12 cellular contexts compared by ENCODE assay signal in genomic region chr13:41133951-41134350, GRCh38. TPM values are rescaled to one million over a fixed set of nuclear protein-coding genes. Genes with fewer than 3 reads are reported as not detected.
DNase-seq lines count a peak whose midpoint lies in the region; ATAC-seq and TF ChIP-seq lines count a peak whose summit lies in the region.
"Had no signal": no experiment of that assay in that cellular context is flagged by ENCODE, and none has a peak within 500 bp of the region (broad histone marks: within the 10 kb centered on the region; RNA-seq: fewer than 3 reads in every experiment).

No MANE protein-coding gene starts in this region.

- H3K27ac Mint-ChIP-seq in GM23338 (peak overlapping the region; percentile 99), memory B cell (no peak overlapping the region)
- no peak overlapping the region for H3K27ac Mint-ChIP-seq in activated CD8-positive, alpha-beta T cell treated with anti-CD3 and anti-CD28 coated beads, Interleukin-2, amount 10 ng/mL, durations not matched to agents 7 days and 5 days

- peaks cover 29% of the 10 kb centered on the region for H3K4me1 Mint-ChIP-seq in GM23338
- peaks cover 43% of the 10 kb centered on the region for H3K4me1 Mint-ChIP-seq in activated CD8-positive, alpha-beta T cell treated with anti-CD3 and anti-CD28 coated beads, Interleukin-2, amount 10 ng/mL, durations not matched to agents 7 days and 5 days (ENCODE audit: low read depth)
- peaks cover 21% of the 10 kb centered on the region for H3K4me1 Mint-ChIP-seq in memory B cell

- no peaks in the 10 kb centered on the region for H3F3A ChIP-seq in GM23338 (replicated peaks; ENCODE audit: low read depth)

- peaks cover 30% of the 10 kb centered on the region for H3K79me2 ChIP-seq in ACC112 (ENCODE audit: control insufficient read depth, insufficient read depth, low read length, unreplicated experiment)
- H3K79me2 ChIP-seq in GM23338 (replicated peaks; ENCODE audit: insufficient read depth): peaks cover 28% of the 10 kb centered on the region

- peaks cover 19% of the 10 kb centered on the region for H3K36me3 Mint-ChIP-seq in GM23338 (ENCODE audit: low read depth)
- H3K36me3 Mint-ChIP-seq in activated CD8-positive, alpha-beta T cell treated with anti-CD3 and anti-CD28 coated beads, Interleukin-2, amount 10 ng/mL, durations not matched to agents 7 days and 5 days (ENCODE audit: low read depth): peaks cover 19% of the 10 kb centered on the region
- peaks cover 4% of the 10 kb centered on the region for H3K36me3 Mint-ChIP-seq in memory B cell

- no peaks in the 10 kb centered on the region; the same call in 1 of the 2 replicates for H4K20me1 ChIP-seq in GM23338 (replicated peaks; ENCODE audit: insufficient read depth)

- H3K27me3 ChIP-seq in ACC112 (ENCODE audit: insufficient read depth, low read length) (no peaks in the 10 kb centered on the region), GM23338 (ENCODE audit: insufficient read depth) (no peaks in the 10 kb centered on the region)

- peak overlapping the region; percentile 73 for H3K4me2 ChIP-seq in GM23338

- DNase-seq in GM23338 (ENCODE audit: low spot score): no peak
- DNase-seq in activated CD8-positive, alpha-beta T cell treated with anti-CD3 and anti-CD28 coated beads, Interleukin-2, amount 10 ng/mL, durations not matched to agents 7 days and 5 days: no peak
- DNase-seq in memory B cell (ENCODE audit: low spot score in 2 of 2): no peak
- no peak for DNase-seq in activated gamma-delta T cell treated with Interleukin-2 at 50 U/mL for 16 hours
- no peak for DNase-seq in NCI-H2227 (lab: John Stamatoyannopoulos, UW; ENCODE audit: unreplicated experiment)
- DNase-seq: effector CD8-positive, alpha-beta T cell; hippocampal formation; NCI-H2029; stimulated activated naive CD4-positive, alpha-beta T cell had no signal

- H3K27me3 Mint-ChIP-seq in GM23338 (ENCODE audit: insufficient read depth, low read depth, poor library complexity) (peaks cover 9% of the 10 kb centered on the region), memory B cell (no peaks in the 10 kb centered on the region)
- H3K27me3 Mint-ChIP-seq in activated CD8-positive, alpha-beta T cell treated with anti-CD3 and anti-CD28 coated beads, Interleukin-2, amount 10 ng/mL, durations not matched to agents 7 days and 5 days (ENCODE audit: low read depth): no peaks in the 10 kb centered on the region

- H2AFZ ChIP-seq in ACC112 (ENCODE audit: low read length, unreplicated experiment): no peak overlapping the region
- no peak overlapping the region for H2AFZ ChIP-seq in GM23338

- POLR2A ChIA-PET in activated CD8-positive, alpha-beta T cell treated with anti-CD3 and anti-CD28 coated beads, Interleukin-2, amount 10 ng/mL, durations not matched to agents 7 days and 5 days (lab: Charles Lee): no interaction called here

- TF ChIP-seq CTCF in GM23338 (conservative IDR thresholded peaks at IDR 0.05; ENCODE audit: low read depth in 2 of 2): no peak

- H3K36me3 ChIP-seq in ACC112 (ENCODE audit: insufficient read depth, low read length) (no peaks in the 10 kb centered on the region), GM23338 (ENCODE audit: insufficient read depth) (no peaks in the 10 kb centered on the region)

- no peak overlapping the region for H3K27ac ChIP-seq in ACC112 (ENCODE audit: low read depth, low read length)
- H3K27ac ChIP-seq in GM23338 (ENCODE audit: low read depth): no peak overlapping the region

- H3K4me3 ChIP-seq in ACC112 (ENCODE audit: low read depth, low read length): peak overlapping the region; percentile 78; the same call in 1 of the 2 replicates
- peak overlapping the region; percentile 59 for H3K4me3 ChIP-seq in GM23338

- H3K4me1 ChIP-seq in ACC112 (ENCODE audit: control insufficient read depth, insufficient read depth, low read length, unreplicated experiment) (peaks cover 35% of the 10 kb centered on the region), GM23338 (ENCODE audit: insufficient read depth) (peaks cover 17% of the 10 kb centered on the region)

- H3K9me2 ChIP-seq in GM23338 (ENCODE audit: insufficient read depth): no peaks in the 10 kb centered on the region; the same call in 1 of the 2 replicates

- CTCF ChIA-PET in activated CD8-positive, alpha-beta T cell treated with anti-CD3 and anti-CD28 coated beads, Interleukin-2, amount 10 ng/mL, durations not matched to agents 7 days and 5 days (lab: Charles Lee): no interaction called here

- ATAC-seq in GM23338 (no peak), memory B cell (ENCODE audit: low read depth) (no peak), GM21619 (IDR thresholded peaks at IDR 0.05; ENCODE audit: unreplicated experiment) (no peak)
- ATAC-seq in activated CD8-positive, alpha-beta T cell treated with anti-CD3 and anti-CD28 coated beads, Interleukin-2, amount 10 ng/mL, durations not matched to agents 7 days and 5 days: no peak
- ATAC-seq in activated CD4-positive, CD25-positive, alpha-beta regulatory T cell treated with anti-CD3 and anti-CD28 coated beads, Interleukin-2, amount 50 U/mL, for 24 hours: no peak

- H3K9me3 Mint-ChIP-seq in GM23338 (no peaks in the 10 kb centered on the region), memory B cell (peaks cover 1% of the 10 kb centered on the region)
- no peaks in the 10 kb centered on the region for H3K9me3 Mint-ChIP-seq in activated CD8-positive, alpha-beta T cell treated with anti-CD3 and anti-CD28 coated beads, Interleukin-2, amount 10 ng/mL, durations not matched to agents 7 days and 5 days (ENCODE audit: insufficient read depth)

- H3K4me3 Mint-ChIP-seq in GM23338 (peak overlapping the region; percentile 97), memory B cell (peak overlapping the region; percentile 62)
- H3K4me3 Mint-ChIP-seq in activated CD8-positive, alpha-beta T cell treated with anti-CD3 and anti-CD28 coated beads, Interleukin-2, amount 10 ng/mL, durations not matched to agents 7 days and 5 days: peak overlapping the region; percentile 83

TF ChIP-seq in GM23338, 12 proteins besides CTCF, POLR2A, EP300 and RAD21 (continues in another document):
- TF ChIP-seq ZNF114 (CRISPR knock-in tag; IDR thresholded peaks at IDR 0.05) (no peak), POLR2AphosphoS5 (IDR thresholded peaks at IDR 0.05; ENCODE audit: low read depth) (no peak), ZNF462 (CRISPR knock-in tag; IDR thresholded peaks at IDR 0.05) (no peak), EZH2phosphoT487 (IDR thresholded peaks at IDR 0.05; ENCODE audit: unreplicated experiment) (no peak)

RNA-seq across cellular contexts. Expression of gene KBTBD6, which starts 1.3 kb away (rescaled TPM):
- total RNA-seq in GM23338 (2014; rRNA removed; shearing (Covaris generic)): 12.5 and 13.5 TPM in 2 replicates
- 4.9 and 5.7 TPM in 2 replicates for polyA plus RNA-seq in GM23338 (2016; fragmentation: Nextera tagmentation; extraction: Ambion mirVana)
- total RNA-seq in activated CD8-positive, alpha-beta T cell treated with anti-CD3 and anti-CD28 coated beads, Interleukin-2, amount 10 ng/mL, durations not matched to agents 7 days and 5 days: 1 to 10 TPM; 4.9 to 6.0 TPM
